ENCODE assay signal across 13 cellular contexts in the genomic region with DNA sequence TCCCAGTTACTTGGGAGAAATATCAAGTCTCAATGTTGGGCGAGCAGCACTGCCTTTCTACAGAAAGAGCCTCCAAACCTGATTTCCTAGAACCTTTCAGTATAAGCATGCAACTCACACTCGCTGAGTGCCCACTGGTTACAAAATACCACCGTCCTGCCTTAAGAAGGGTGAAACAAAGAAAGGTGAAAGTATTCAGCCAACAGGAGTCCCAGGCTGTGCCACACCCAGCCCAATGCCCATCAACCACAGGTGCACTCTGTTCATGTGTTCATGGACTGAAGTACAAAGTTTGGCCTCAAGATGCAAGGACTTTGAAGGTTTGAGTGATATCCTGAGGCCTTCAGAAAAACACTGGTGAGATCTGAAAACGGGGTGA. TPM values are rescaled to one million over a fixed set of nuclear protein-coding genes. Genes with fewer than 3 reads are reported as not detected.
DNase-seq lines count a peak whose midpoint lies in the region; ATAC-seq and TF ChIP-seq lines count a peak whose summit lies in the region.
"Had no signal": no experiment of that assay in that cellular context is flagged by ENCODE, and none has a peak within 500 bp of the region (broad histone marks: within the 10 kb centered on the region; RNA-seq: fewer than 3 reads in every experiment).

No MANE protein-coding gene starts in this region.

- peaks cover 88% of the 10 kb centered on the region for H3K4me1 Mint-ChIP-seq in GM23338
- peaks cover 92% of the 10 kb centered on the region for H3K4me1 Mint-ChIP-seq in WTC11

- peaks cover 29% of the 10 kb centered on the region for H3K27me3 Mint-ChIP-seq in GM23338 (ENCODE audit: insufficient read depth, low read depth, poor library complexity)
- peaks cover 3% of the 10 kb centered on the region for H3K27me3 Mint-ChIP-seq in WTC11 (ENCODE audit: low read depth)

- DNase-seq in GM23338 (ENCODE audit: low spot score), result no peak
- DNase-seq in WTC11 (ENCODE audit: low spot score), result no peak
- DNase-seq in iPS DF 6.9 (ENCODE audit: low read depth, low spot score), result no peak
- no peak for DNase-seq in SIG-M5 treated with dmso at 0.1 percent for 504 hours (lab: John Stamatoyannopoulos, UW; ENCODE audit: unreplicated experiment)
- DNase-seq in NCI-H446 (lab: John Stamatoyannopoulos, UW), result no peak
- DNase-seq in mucosa of descending colon, result no peak
- DNase-seq: C1 segment of cervical spinal cord, Caco-2, NCI-H1694, PC-3 had no signal

- H3K9me2 ChIP-seq in GM23338 (ENCODE audit: insufficient read depth) (no peaks in the 10 kb centered on the region), neural cell (ENCODE audit: insufficient read depth, low read length) (no peaks in the 10 kb centered on the region)

- TF ChIP-seq CTCF in GM23338 (conservative IDR thresholded peaks at IDR 0.05; ENCODE audit: low read depth in 2 of 2) (no peak), WTC11 (IDR thresholded peaks at IDR 0.05) (no peak), neural cell (IDR thresholded peaks at IDR 0.05; ENCODE audit: poor library complexity, severe bottlenecking) (no peak), mucosa of descending colon (IDR thresholded peaks at IDR 0.05) (no peak)

- H3K79me2 ChIP-seq in GM23338 (replicated peaks; ENCODE audit: insufficient read depth) (peaks cover 59% of the 10 kb centered on the region), neural cell (replicated peaks; ENCODE audit: insufficient read depth, low read length) (peaks cover 14% of the 10 kb centered on the region)

- no CpG with 5 or more reads among the region's 4 CpGs for WGBS in iPS DF 6.9 (ENCODE audit: insufficient coverage, insufficient read length)

- H3K36me3 ChIP-seq in GM23338 (ENCODE audit: insufficient read depth) (no peaks in the 10 kb centered on the region), iPS DF 6.9 (ENCODE audit: control insufficient read depth, insufficient read depth, low read length) (no peaks in the 10 kb centered on the region), neural cell (ENCODE audit: insufficient read depth, low read length) (no peaks in the 10 kb centered on the region), mucosa of descending colon (ENCODE audit: low read depth) (no peaks in the 10 kb centered on the region)

- H3K36me3 Mint-ChIP-seq in GM23338 (ENCODE audit: low read depth) (peaks cover 29% of the 10 kb centered on the region), WTC11 (peaks cover 3% of the 10 kb centered on the region; the same call in 1 of the 2 replicates)

- H3F3A ChIP-seq in GM23338 (replicated peaks; ENCODE audit: low read depth) (peaks cover 42% of the 10 kb centered on the region), neural cell (ENCODE audit: insufficient read depth, low read length, poor library complexity, severe bottlenecking) (no peaks in the 10 kb centered on the region)

- no peak overlapping the region for H3K9ac ChIP-seq in neural cell (ENCODE audit: low read length)
- H3K9ac ChIP-seq: KMS-11 had no signal

- peak overlapping the region; percentile 100 for H3K27ac Mint-ChIP-seq in GM23338
- H3K27ac Mint-ChIP-seq in WTC11, result peak overlapping the region; percentile 100

- peak overlapping the region; percentile 51; the same call in 2 of the 3 replicates for H3K4me3 Mint-ChIP-seq in GM23338
- peak overlapping the region; percentile 48 for H3K4me3 Mint-ChIP-seq in WTC11

- H3K9me3 Mint-ChIP-seq in GM23338, result no peaks in the 10 kb centered on the region
- H3K9me3 Mint-ChIP-seq in WTC11, result no peaks in the 10 kb centered on the region

- ATAC-seq in GM23338, result peak; percentile 12
- peak; percentile 3 for ATAC-seq in WTC11
- ATAC-seq in mucosa of descending colon, result no peak
- ATAC-seq in GM21360 (IDR thresholded peaks at IDR 0.05; ENCODE audit: unreplicated experiment), result no peak
- ATAC-seq: PC-3 had no signal

- no peak for TF ChIP-seq RAD21 in neural cell (conservative IDR thresholded peaks at IDR 0.05)

- no peak for TF ChIP-seq EP300 in neural cell (conservative IDR thresholded peaks at IDR 0.05; ENCODE audit: poor library complexity, severe bottlenecking)

- no peaks in the 10 kb centered on the region for H3K27me3 ChIP-seq in GM23338 (ENCODE audit: insufficient read depth)
- H3K27me3 ChIP-seq in iPS DF 6.9 (ENCODE audit: control insufficient read depth, insufficient read depth, low read length), result no peaks in the 10 kb centered on the region
- no peaks in the 10 kb centered on the region for H3K27me3 ChIP-seq in neural cell (ENCODE audit: insufficient read depth, low read depth, low read length)

- H4K20me1 ChIP-seq in GM23338 (replicated peaks; ENCODE audit: insufficient read depth) (no peaks in the 10 kb centered on the region), neural cell (ENCODE audit: insufficient read depth) (no peaks in the 10 kb centered on the region)

- peak overlapping the region; percentile 34 for H3K4me3 ChIP-seq in GM23338
- no peak overlapping the region for H3K4me3 ChIP-seq in iPS DF 6.9 (ENCODE audit: low read length)
- H3K4me3 ChIP-seq in neural cell (ENCODE audit: low read length), result peak overlapping the region; percentile 41
- no peak overlapping the region for H3K4me3 ChIP-seq in mucosa of descending colon

- peak overlapping the region; percentile 66 for H3K4me2 ChIP-seq in GM23338
- H3K4me2 ChIP-seq in neural cell (ENCODE audit: low read length), result no peak overlapping the region
- H3K4me2 ChIP-seq: KMS-11 had no signal

- POLR2A ChIA-PET in WTC11 (lab: Charles Lee), result interaction anchor here (0.6 to 2.4 kb wide), 10 partner anchors 9 to 97 kb away, joined by 3 to 22 read pairs (median 4); a partner anchor contains a TSS

- H3K9me3 ChIP-seq in iPS DF 6.9 (ENCODE audit: control insufficient read depth, insufficient read depth, low read length) (no peaks in the 10 kb centered on the region), neural cell (ENCODE audit: low read length) (no peaks in the 10 kb centered on the region), mucosa of descending colon (no peaks in the 10 kb centered on the region)
- H3K9me3 ChIP-seq: Caco-2 had no signal

- H3K4me1 ChIP-seq in GM23338 (ENCODE audit: insufficient read depth), result peaks cover 86% of the 10 kb centered on the region
- peaks cover 17% of the 10 kb centered on the region; the same call in 1 of the 2 replicates for H3K4me1 ChIP-seq in iPS DF 6.9 (ENCODE audit: control insufficient read depth, insufficient read depth, low read length)
- no peaks in the 10 kb centered on the region for H3K4me1 ChIP-seq in mucosa of descending colon (ENCODE audit: low read depth)
- H3K4me1 ChIP-seq: Caco-2 had no signal

- intact Hi-C loops in mucosa of descending colon (cut with DNase I, micrococcal nuclease), result no loop called here

- CTCF ChIA-PET in WTC11 (lab: Charles Lee), result interaction anchor here (0.7 to 3.0 kb wide), 9 partner anchors 10 to 70 kb away, joined by 3 to 19 read pairs (median 4); a partner anchor contains a TSS

- H3K27ac ChIP-seq in GM23338 (ENCODE audit: low read depth) (peak overlapping the region; percentile 98), iPS DF 6.9 (ENCODE audit: low read length) (peak overlapping the region; percentile 57), neural cell (ENCODE audit: low read length) (peak overlapping the region; percentile 42)
- H3K27ac ChIP-seq: KMS-11 had no signal

- no peak overlapping the region for H2AFZ ChIP-seq in GM23338
- no peak overlapping the region for H2AFZ ChIP-seq in neural cell (ENCODE audit: low read depth, low read length)

TF ChIP-seq in GM23338, 12 proteins besides CTCF, POLR2A, EP300 and RAD21 (continues in another document):
- no peak for TF ChIP-seq EZH2phosphoT487 (IDR thresholded peaks at IDR 0.05; ENCODE audit: unreplicated experiment)
- no peak for TF ChIP-seq STAT1 (IDR thresholded peaks at IDR 0.05; ENCODE audit: unreplicated experiment)
- no peak for TF ChIP-seq NANOG (IDR thresholded peaks at IDR 0.05; ENCODE audit: borderline replicate concordance)
- no peak for TF ChIP-seq CREB1 (CRISPR knock-in tag; IDR thresholded peaks at IDR 0.05; ENCODE audit: low read depth)

TF ChIP-seq in WTC11, 78 proteins besides CTCF, POLR2A, EP300 and RAD21 (continues in another document):
- TF ChIP-seq FOXP1 (CRISPR knock-in tag; IDR thresholded peaks at IDR 0.05; ENCODE audit: borderline replicate concordance) (no peak), ZNF263 (CRISPR knock-in tag; IDR thresholded peaks at IDR 0.05; ENCODE audit: low read depth) (no peak), FOXJ3 (CRISPR knock-in tag; IDR thresholded peaks at IDR 0.05; ENCODE audit: borderline replicate concordance) (no peak), GABPB1 (CRISPR knock-in tag; IDR thresholded peaks at IDR 0.05) (no peak)
- TF ChIP-seq, protein P1, sequence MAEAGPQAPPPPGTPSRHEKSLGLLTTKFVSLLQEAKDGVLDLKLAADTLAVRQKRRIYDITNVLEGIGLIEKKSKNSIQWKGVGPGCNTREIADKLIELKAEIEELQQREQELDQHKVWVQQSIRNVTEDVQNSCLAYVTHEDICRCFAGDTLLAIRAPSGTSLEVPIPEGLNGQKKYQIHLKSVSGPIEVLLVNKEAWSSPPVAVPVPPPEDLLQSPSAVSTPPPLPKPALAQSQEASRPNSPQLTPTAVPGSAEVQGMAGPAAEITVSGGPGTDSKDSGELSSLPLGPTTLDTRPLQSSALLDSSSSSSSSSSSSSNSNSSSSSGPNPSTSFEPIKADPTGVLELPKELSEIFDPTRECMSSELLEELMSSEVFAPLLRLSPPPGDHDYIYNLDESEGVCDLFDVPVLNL (CRISPR knock-in tag; IDR thresholded peaks at IDR 0.05; ENCODE audit: borderline replicate concordance, low read depth), result no peak

TF ChIP-seq in neural cell, 6 proteins besides CTCF, POLR2A, EP300 and RAD21 (continues in another document):
- TF ChIP-seq EZH2 (IDR thresholded peaks at IDR 0.05; ENCODE audit: borderline replicate concordance, insufficient read depth, low read length, poor library complexity, severe bottlenecking) (no peak), POLR2AphosphoS5 (IDR thresholded peaks at IDR 0.05) (no peak), TAF1 (IDR thresholded peaks at IDR 0.05; ENCODE audit: low read depth) (no peak), MXI1 (conservative IDR thresholded peaks at IDR 0.05; ENCODE audit: poor library complexity, severe bottlenecking) (no peak), SMC3 (conservative IDR thresholded peaks at IDR 0.05; ENCODE audit: poor library complexity) (no peak)

RNA-seq across cellular contexts. Expression of a gene that starts 34.0 kb away (rescaled TPM):
- 79.6 and 104 TPM in 2 replicates for total RNA-seq in GM23338 (2014; rRNA removed; shearing (Covaris generic))
- polyA plus RNA-seq in GM23338 (2016; fragmentation: Nextera tagmentation; extraction: Ambion mirVana) (10.7 and 11.9 TPM in 2 replicates), neural cell (14.8 and 17.3 TPM in 2 replicates)
- total RNA-seq in WTC11 (2021) (59.1 to 72.9 TPM (median 66.0 TPM) in 3 replicates), mucosa of descending colon (10 to 100 TPM in 1 of 3 donors, 1 to 10 TPM in 2; 1.2 to 14.8 (median 1.4) TPM)
- 44.6 and 50.9 TPM in 2 replicates for polyA minus RNA-seq in neural cell

Comparison
In these comparisons a context has a peak if more than half of its experiments do, and no peak if none do; other contexts are left out.
1. ATAC-seq: peak in GM23338 (single experiment) and WTC11 (single experiment); none in mucosa of descending colon (single experiment) and GM21360 (single experiment).
2. H3K27ac ChIP-seq: peak in every context shown above with its lines; median percentile 98 in GM23338; 57 in iPS DF 6.9; 42 in neural cell.
3. H3K4me3 ChIP-seq: peak in GM23338 (single experiment) and neural cell (single experiment); none in iPS DF 6.9 (single experiment) and mucosa of descending colon (single experiment).